In genomic region chr5:65808261-65808741, GRCh38 we compare ENCODE assay signal across 18 cellular contexts.
DNase-seq lines count a peak whose midpoint lies in the region; ATAC-seq and TF ChIP-seq lines count a peak whose summit lies in the region.
"Had no signal": no experiment of that assay in that cellular context is flagged by ENCODE, and none has a peak within 500 bp of the region (broad histone marks: within the 10 kb centered on the region; RNA-seq: fewer than 3 reads in every experiment).

No MANE protein-coding gene starts in this region.

- H3K9ac ChIP-seq in mesenchymal stem cell (ENCODE audit: low read length), result peak overlapping the region; percentile 58

- no peak overlapping the region for H2AFZ ChIP-seq in mesenchymal stem cell (ENCODE audit: low read depth, low read length)

- WGBS in mesenchymal stem cell, result 84% methylated on average over 4 of the region's 5 CpGs

- H3K4ac ChIP-seq in mesenchymal stem cell (ENCODE audit: low read depth in 1 of 2, low read length in 2 of 2), result no peak overlapping the region

- H3K27ac Mint-ChIP-seq in chondrocyte (ENCODE audit: unreplicated experiment), result peak overlapping the region; percentile 85
- no peak overlapping the region for H3K27ac Mint-ChIP-seq in activated CD4-positive, alpha-beta T cell treated with anti-CD3 and anti-CD28 coated beads, Interleukin-2, amount 10 ng/mL, durations not matched to agents 7 days and 5 days
- H3K27ac Mint-ChIP-seq: activated B cell treated with CpG ODN at 0.5 μM for 24 hours; natural killer cell treated with Interleukin-12 subunit alpha and Interleukin-12 subunit beta and Interleukin-15 and Interleukin-18, amount 100 ng/mL, for 72 hours; type B pancreatic cell had no signal

- H2BK15ac ChIP-seq in mesenchymal stem cell (ENCODE audit: low read depth, poor library complexity, severe bottlenecking), result no peak overlapping the region

- no peaks in the 10 kb centered on the region for H3K27me3 Mint-ChIP-seq in chondrocyte (ENCODE audit: low read depth)
- no peaks in the 10 kb centered on the region for H3K27me3 Mint-ChIP-seq in activated CD4-positive, alpha-beta T cell treated with anti-CD3 and anti-CD28 coated beads, Interleukin-2, amount 10 ng/mL, durations not matched to agents 7 days and 5 days
- H3K27me3 Mint-ChIP-seq: activated B cell treated with CpG ODN at 0.5 μM for 24 hours; natural killer cell treated with Interleukin-12 subunit alpha and Interleukin-12 subunit beta and Interleukin-15 and Interleukin-18, amount 100 ng/mL, for 72 hours; type B pancreatic cell had no signal

- H4K91ac ChIP-seq in mesenchymal stem cell (ENCODE audit: low read length), result no peak overlapping the region

- no peak overlapping the region for H3K4me2 ChIP-seq in mesenchymal stem cell (ENCODE audit: low read length, poor library complexity, severe bottlenecking)

- peaks cover 1% of the 10 kb centered on the region for H3K79me1 ChIP-seq in mesenchymal stem cell (replicated peaks; ENCODE audit: low read length, poor library complexity, severe bottlenecking)

- H2BK5ac ChIP-seq in mesenchymal stem cell (ENCODE audit: low read depth, low read length, poor library complexity, severe bottlenecking), result no peak overlapping the region

- no peaks in the 10 kb centered on the region for H3K9me3 Mint-ChIP-seq in chondrocyte (ENCODE audit: low read depth)
- no peaks in the 10 kb centered on the region for H3K9me3 Mint-ChIP-seq in activated CD4-positive, alpha-beta T cell treated with anti-CD3 and anti-CD28 coated beads, Interleukin-2, amount 10 ng/mL, durations not matched to agents 7 days and 5 days
- H3K9me3 Mint-ChIP-seq: activated B cell treated with CpG ODN at 0.5 μM for 24 hours; natural killer cell treated with Interleukin-12 subunit alpha and Interleukin-12 subunit beta and Interleukin-15 and Interleukin-18, amount 100 ng/mL, for 72 hours; type B pancreatic cell had no signal

- H4K8ac ChIP-seq in mesenchymal stem cell (ENCODE audit: low read length), result no peak overlapping the region

- H2AK5ac ChIP-seq in mesenchymal stem cell (ENCODE audit: low read length, severe bottlenecking), result no peak overlapping the region

- CTCF ChIA-PET in activated CD4-positive, alpha-beta T cell treated with anti-CD3 and anti-CD28 coated beads, Interleukin-2, amount 10 ng/mL, durations not matched to agents 7 days and 5 days (lab: Charles Lee), result no interaction called here

- no peak overlapping the region for H3K23ac ChIP-seq in mesenchymal stem cell (ENCODE audit: low read length in 2 of 2)

- H3K4me3 Mint-ChIP-seq in chondrocyte (ENCODE audit: unreplicated experiment), result no peak overlapping the region
- H3K4me3 Mint-ChIP-seq in activated CD4-positive, alpha-beta T cell treated with anti-CD3 and anti-CD28 coated beads, Interleukin-2, amount 10 ng/mL, durations not matched to agents 7 days and 5 days, result no peak overlapping the region
- H3K4me3 Mint-ChIP-seq: activated B cell treated with CpG ODN at 0.5 μM for 24 hours; natural killer cell treated with Interleukin-12 subunit alpha and Interleukin-12 subunit beta and Interleukin-15 and Interleukin-18, amount 100 ng/mL, for 72 hours; type B pancreatic cell had no signal

- H3K4me1 Mint-ChIP-seq in chondrocyte (ENCODE audit: low read depth), result peaks cover 17% of the 10 kb centered on the region
- H3K4me1 Mint-ChIP-seq in activated CD4-positive, alpha-beta T cell treated with anti-CD3 and anti-CD28 coated beads, Interleukin-2, amount 10 ng/mL, durations not matched to agents 7 days and 5 days, result peaks cover 34% of the 10 kb centered on the region

- H3K36me3 Mint-ChIP-seq in chondrocyte (ENCODE audit: low read depth), result peaks cover 30% of the 10 kb centered on the region
- peaks cover 41% of the 10 kb centered on the region for H3K36me3 Mint-ChIP-seq in activated CD4-positive, alpha-beta T cell treated with anti-CD3 and anti-CD28 coated beads, Interleukin-2, amount 10 ng/mL, durations not matched to agents 7 days and 5 days (ENCODE audit: low read depth)

- H3K27ac ChIP-seq in mesenchymal stem cell (ENCODE audit: low read length, poor library complexity, severe bottlenecking), result peak overlapping the region; percentile 40
- H3K27ac ChIP-seq: epithelial cell of prostate, right atrium auricular region had no signal

- no peak overlapping the region for H3K14ac ChIP-seq in mesenchymal stem cell (ENCODE audit: low read length in 2 of 2)

- H2BK120ac ChIP-seq in mesenchymal stem cell (ENCODE audit: low read depth, low read length), result no peak overlapping the region

- ATAC-seq in HG03565 (IDR thresholded peaks at IDR 0.05; ENCODE audit: unreplicated experiment), result no peak
- ATAC-seq: left ventricle myocardium superior; natural killer cell treated with Interleukin-12 subunit alpha and Interleukin-12 subunit beta and Interleukin-15 and Interleukin-18, amount 100 ng/mL, for 72 hours had no signal

- no peaks in the 10 kb centered on the region for H3K27me3 ChIP-seq in mesenchymal stem cell (ENCODE audit: control insufficient read depth in 1 of 2, insufficient read depth in 1 of 2, low read length in 2 of 2)
- H3K27me3 ChIP-seq: right atrium auricular region had no signal

- H3K4me3 ChIP-seq in mesenchymal stem cell (ENCODE audit: insufficient read depth in 1 of 2, low read depth in 1 of 2, low read length in 2 of 2), result peak overlapping the region in 1 of 2 experiments; percentile 49
- H3K4me3 ChIP-seq: right atrium auricular region had no signal

- H2BK12ac ChIP-seq in mesenchymal stem cell (ENCODE audit: low read length in 2 of 2), result no peak overlapping the region

- DNase-seq in AG08395 (ENCODE audit: low spot score), result peak; percentile 25
- DNase-seq in NCI-H446 (lab: John Stamatoyannopoulos, UW), result peak; percentile 18 to 60
- no peak for DNase-seq in chondrocyte (ENCODE audit: low spot score)
- no peak for DNase-seq in mesenchymal stem cell
- no peak for DNase-seq in activated CD4-positive, alpha-beta T cell treated with anti-CD3 and anti-CD28 coated beads, Interleukin-2, amount 10 ng/mL, durations not matched to agents 7 days and 5 days
- no peak for DNase-seq in NCI-H146 (lab: John Stamatoyannopoulos, UW)
- no peak for DNase-seq in NCI-H526 (lab: John Stamatoyannopoulos, UW)
- DNase-seq: activated B cell treated with CpG ODN at 0.5 μM for 24 hours; activated naive CD4-positive, alpha-beta T cell treated with Interleukin-2 at 50 U/mL for 16 hours; Caco-2; left ventricle myocardium superior; NCI-H1105; NCI-H510A had no signal

- TF ChIP-seq CTCF in chondrocyte (IDR thresholded peaks at IDR 0.05), result no peak

- H3K18ac ChIP-seq in mesenchymal stem cell (ENCODE audit: low read depth in 1 of 2, low read length in 2 of 2), result no peak overlapping the region

- no peaks in the 10 kb centered on the region for H3K9me3 ChIP-seq in mesenchymal stem cell (ENCODE audit: control insufficient read depth, low read length)
- H3K9me3 ChIP-seq: right atrium auricular region had no signal

- H3K36me3 ChIP-seq in mesenchymal stem cell (ENCODE audit: control insufficient read depth in 1 of 2, insufficient read depth in 2 of 2, low read depth in 1 of 2, low read length in 2 of 2), result peaks cover 5 to 9% of the 10 kb centered on the region in 2 experiments

- peaks cover 6% of the 10 kb centered on the region for H3K4me1 ChIP-seq in mesenchymal stem cell (ENCODE audit: control insufficient read depth, insufficient read depth, low read depth, low read length)

- POLR2A ChIA-PET in activated CD4-positive, alpha-beta T cell treated with anti-CD3 and anti-CD28 coated beads, Interleukin-2, amount 10 ng/mL, durations not matched to agents 7 days and 5 days (lab: Charles Lee), result no interaction called here

Comparison
In these comparisons a context has a peak if more than half of its experiments do, and no peak if none do; other contexts are left out.
1. DNase-seq: peak in AG08395 (single experiment) and NCI-H446 (2 of 2); none in chondrocyte (single experiment), mesenchymal stem cell (single experiment), activated CD4-positive, alpha-beta T cell treated with anti-CD3 and anti-CD28 coated beads, Interleukin-2, amount 10 ng/mL, durations not matched to agents 7 days and 5 days (single experiment), NCI-H146 (single experiment) and NCI-H526 (0 of 2).